ENCODE assay signal across 8 cellular contexts in genomic region chr9:126705311-126705766, GRCh38.
A peak's percentile ranks its signal among the peaks of the same experiment; 100 is the strongest.
DNase-seq lines count a peak whose midpoint lies in the region; ATAC-seq and TF ChIP-seq lines count a peak whose summit lies in the region.

No MANE protein-coding gene starts in this region.

- no peaks in the 10 kb centered on the region for H3K9me3 Mint-ChIP-seq in Caco-2 (ENCODE audit: unreplicated experiment)
- no peaks in the 10 kb centered on the region for H3K9me3 Mint-ChIP-seq in endodermal cell

- 12 to 13% methylated on average over 16 to 30 of the region's 30 CpGs for WGBS in endodermal cell (ENCODE audit: insufficient coverage in 1 of 2, insufficient read length in 1 of 2), 2 experiments

- peaks cover 14% of the 10 kb centered on the region for H3K4me1 Mint-ChIP-seq in Caco-2 (ENCODE audit: low read depth, unreplicated experiment)
- H3K4me1 Mint-ChIP-seq in endodermal cell: peaks cover 12% of the 10 kb centered on the region

- no peaks in the 10 kb centered on the region for H3K9me3 ChIP-seq in Caco-2
- H3K9me3 ChIP-seq in endodermal cell (ENCODE audit: control insufficient read depth, low read length): no peaks in the 10 kb centered on the region
- no peaks in the 10 kb centered on the region for H3K9me3 ChIP-seq in muscle layer of duodenum (ENCODE audit: control insufficient read depth in 1 of 2, low read length in 2 of 2)

- H3K27ac Mint-ChIP-seq in Caco-2 (ENCODE audit: unreplicated experiment) (peak overlapping the region; percentile 34), endodermal cell (no peak overlapping the region)

- no peak overlapping the region for H3K4me3 ChIP-seq in Caco-2 (ENCODE audit: low read depth, low read length)
- no peak overlapping the region for H3K4me3 ChIP-seq in endodermal cell (ENCODE audit: low read length)
- H3K4me3 ChIP-seq in muscle layer of duodenum (ENCODE audit: low read depth in 1 of 2, low read length in 2 of 2): peak overlapping the region; percentile 16 to 55

- TF ChIP-seq CTCF in Caco-2 (IDR thresholded peaks at IDR 0.05; ENCODE audit: insufficient read depth in 1 of 2, low read depth in 1 of 2, low read length in 1 of 2, severe bottlenecking in 1 of 2, unreplicated experiment in 1 of 2) (peak; percentile 82 to 89), endodermal cell (conservative IDR thresholded peaks at IDR 0.05) (peak; percentile 90)

- H3K36me3 Mint-ChIP-seq in Caco-2 (ENCODE audit: insufficient read depth, unreplicated experiment) (peaks cover 30% of the 10 kb centered on the region), endodermal cell (ENCODE audit: low read depth) (no peaks in the 10 kb centered on the region)

- BruUV-seq in Caco-2 (replicated peaks; lab: Mats Ljungman, UMichigan): no TSS peak

- H3K4me1 ChIP-seq in Caco-2 (peaks cover 26% of the 10 kb centered on the region), endodermal cell (ENCODE audit: control insufficient read depth, insufficient read depth, low read length) (peaks cover 13% of the 10 kb centered on the region), muscle layer of duodenum (ENCODE audit: control insufficient read depth in 1 of 2, insufficient read depth in 2 of 2, low read length in 2 of 2) (peaks cover 0 to 17% of the 10 kb centered on the region in 2 donors)

- ATAC-seq in HG03442 (IDR thresholded peaks at IDR 0.05; ENCODE audit: unreplicated experiment): peak; percentile 54

- H3K9ac ChIP-seq in endodermal cell (ENCODE audit: extremely low read depth, low read length, poor library complexity, severe bottlenecking): no peak overlapping the region

- H3K27me3 ChIP-seq in Caco-2 (replicated peaks; ENCODE audit: control insufficient read depth, insufficient read depth, low read length) (no peaks in the 10 kb centered on the region), endodermal cell (ENCODE audit: control insufficient read depth, insufficient read depth, low read length, poor library complexity, severe bottlenecking) (peaks cover 31% of the 10 kb centered on the region), muscle layer of duodenum (ENCODE audit: low read depth, low read length) (peaks cover 27% of the 10 kb centered on the region)

- peaks cover 10% of the 10 kb centered on the region for H3K27me3 Mint-ChIP-seq in Caco-2 (ENCODE audit: insufficient read depth, unreplicated experiment)
- peaks cover 63% of the 10 kb centered on the region for H3K27me3 Mint-ChIP-seq in endodermal cell (ENCODE audit: insufficient read depth)

- CTCF ChIA-PET in Caco-2 (lab: Charles Lee): interaction anchor here (0.6 to 8.1 kb wide), 12 partner anchors 15 to 520 kb away, joined by 3 to 227 read pairs (median 5); no protein-coding TSS in a partner anchor

- H3K4me3 Mint-ChIP-seq in Caco-2 (ENCODE audit: unreplicated experiment) (peak overlapping the region; percentile 61), endodermal cell (no peak overlapping the region)

- POLR2A ChIA-PET in Caco-2 (lab: Charles Lee): interaction anchor here (1.5 kb wide), 1 partner anchor 76 kb away, joined by 4 read pairs; no protein-coding TSS in a partner anchor

- H3K27ac ChIP-seq in endodermal cell (ENCODE audit: low read depth, low read length) (no peak overlapping the region), muscle layer of duodenum (ENCODE audit: low read length) (no peak overlapping the region)

- H3K36me3 ChIP-seq in Caco-2 (ENCODE audit: control insufficient read depth, insufficient read depth, low read length) (no peaks in the 10 kb centered on the region), endodermal cell (ENCODE audit: control insufficient read depth, insufficient read depth, low read length) (no peaks in the 10 kb centered on the region), muscle layer of duodenum (ENCODE audit: control insufficient read depth in 1 of 2, insufficient read depth in 2 of 2, low read length in 2 of 2) (no peaks in the 10 kb centered on the region)

- intact Hi-C loops in Caco-2 (cut with micrococcal nuclease; ENCODE audit: unreplicated experiment): loop anchor here (1.0 kb wide), 2 partner anchors 17 to 76 kb away; no protein-coding TSS in a partner anchor

- peak; percentile 84 to 88 for DNase-seq in Caco-2
- peak; percentile 55 for DNase-seq in NOMO-1 treated with dmso at 0.1 percent for 144 hours (lab: John Stamatoyannopoulos, UW; ENCODE audit: unreplicated experiment)
- peak; percentile 63 for DNase-seq in activated CD8-positive, alpha-beta memory T cell treated with anti-CD3 and anti-CD28 coated beads, Interleukin-2, amount 50 U/mL, for 24 hours (ENCODE audit: extremely low read depth)
- peak; percentile 96 for DNase-seq in endodermal cell
- DNase-seq in stimulated activated CD8-positive, alpha-beta memory T cell treated with anti-CD3 and anti-CD28 coated beads, Interleukin-7, amount 100 ng/mL, for 1 hour (ENCODE audit: low read depth in 2 of 2): peak; percentile 64 to 74
- no peak for DNase-seq in foreskin melanocyte

Comparison
In these comparisons a context has a peak if more than half of its experiments do, and no peak if none do; other contexts are left out.
1. H3K4me3 ChIP-seq: peak in muscle layer of duodenum (2 of 2); none in Caco-2 (single experiment) and endodermal cell (single experiment).